24 cellular contexts compared by ENCODE assay signal in genomic region chr13:98315902-98316301, GRCh38.
DNase-seq lines count a peak whose midpoint lies in the region; ATAC-seq and TF ChIP-seq lines count a peak whose summit lies in the region.
"Had no signal": no experiment of that assay in that cellular context is flagged by ENCODE, and none has a peak within 500 bp of the region (broad histone marks: within the 10 kb centered on the region; RNA-seq: fewer than 3 reads in every experiment).

No MANE protein-coding gene starts in this region.

- 0 out of 2 replicates have a peak, but pooled peaks cover 3% of the 10 kb centered on the region for H3K36me3 ChIP-seq in BLaER1
- H3K36me3 ChIP-seq: BE2C, neural progenitor cell, sigmoid colon, stomach, transverse colon had no signal

- intact Hi-C loops in left cardiac atrium (cut with DNase I) = no loop called here

- H3K4me2 ChIP-seq in BLaER1 = peak overlapping the region; percentile 59
- H3K4me2 ChIP-seq: neural progenitor cell had no signal

- H3K4me1 Mint-ChIP-seq in nephron progenitor cell = peaks cover 78% of the 10 kb centered on the region
- H3K4me1 Mint-ChIP-seq: activated CD4-positive, alpha-beta T cell treated with anti-CD3 and anti-CD28 coated beads, Interleukin-2, amount 10 ng/mL, durations not matched to agents 24 days and 14 days had no signal

- H3K27ac Mint-ChIP-seq in nephron progenitor cell = peak overlapping the region; percentile 85
- H3K27ac Mint-ChIP-seq: activated CD4-positive, alpha-beta T cell treated with anti-CD3 and anti-CD28 coated beads, Interleukin-2, amount 10 ng/mL, durations not matched to agents 24 days and 14 days; dendritic cell treated with granulocyte-macrophage colony-stimulating factor and Interleukin-4, amounts not matched to agents 40 ng/mL and 50 ng/mL, for 4 days; neural progenitor cell had no signal

- H3K27me3 Mint-ChIP-seq in nephron progenitor cell (ENCODE audit: low read depth, poor library complexity) = peaks cover 6% of the 10 kb centered on the region
- H3K27me3 Mint-ChIP-seq: activated CD4-positive, alpha-beta T cell treated with anti-CD3 and anti-CD28 coated beads, Interleukin-2, amount 10 ng/mL, durations not matched to agents 24 days and 14 days; dendritic cell treated with granulocyte-macrophage colony-stimulating factor and Interleukin-4, amounts not matched to agents 40 ng/mL and 50 ng/mL, for 4 days had no signal

- no peaks in the 10 kb centered on the region for H4K20me1 ChIP-seq in BLaER1

- H3K4me3 Mint-ChIP-seq in nephron progenitor cell = no peak overlapping the region
- H3K4me3 Mint-ChIP-seq: activated CD4-positive, alpha-beta T cell treated with anti-CD3 and anti-CD28 coated beads, Interleukin-2, amount 10 ng/mL, durations not matched to agents 24 days and 14 days; dendritic cell treated with granulocyte-macrophage colony-stimulating factor and Interleukin-4, amounts not matched to agents 40 ng/mL and 50 ng/mL, for 4 days; neural progenitor cell had no signal

- H3K4me3 ChIP-seq in BLaER1 = no peak overlapping the region
- H3K4me3 ChIP-seq: GM23248, neural progenitor cell, sigmoid colon, stomach, transverse colon had no signal

- peak overlapping the region; percentile 58 for H3K27ac ChIP-seq in BLaER1
- peak overlapping the region; percentile 51 for H3K27ac ChIP-seq in angular gyrus (ENCODE audit: low read depth, low read length)
- H3K27ac ChIP-seq: GM23248, neural progenitor cell, stomach, transverse colon had no signal

- no peaks in the 10 kb centered on the region for H3K27me3 ChIP-seq in BLaER1
- H3K27me3 ChIP-seq: BE2C, neural progenitor cell, sigmoid colon, stomach, transverse colon had no signal

- no peaks in the 10 kb centered on the region for H3K9me3 ChIP-seq in BLaER1
- H3K9me3 ChIP-seq: BE2C, sigmoid colon, stomach, transverse colon had no signal

- no peaks in the 10 kb centered on the region for H3K9me3 Mint-ChIP-seq in nephron progenitor cell
- H3K9me3 Mint-ChIP-seq: activated CD4-positive, alpha-beta T cell treated with anti-CD3 and anti-CD28 coated beads, Interleukin-2, amount 10 ng/mL, durations not matched to agents 24 days and 14 days; neural progenitor cell had no signal

- TF ChIP-seq CTCF in nephron progenitor cell (IDR thresholded peaks at IDR 0.05) (no peak), GM20000 (IDR thresholded peaks at IDR 0.05; ENCODE audit: extremely low read depth, missing control alignments) (no peak)

- H3K36me3 Mint-ChIP-seq in nephron progenitor cell (ENCODE audit: low read depth) = peaks cover 60% of the 10 kb centered on the region

- ATAC-seq in left cardiac atrium (peak; percentile 71 to 83), HG03571 (IDR thresholded peaks at IDR 0.05; ENCODE audit: unreplicated experiment) (no peak), SK-N-SH treated with all-trans-retinoic acid at 6 μM for 48 hours (no peak)
- ATAC-seq: left lobe of liver had no signal

- peaks cover 56% of the 10 kb centered on the region for H3K4me1 ChIP-seq in BLaER1

- peak overlapping the region; percentile 0; the same call in 1 of the 2 replicates for H3K9ac ChIP-seq in BLaER1
- H3K9ac ChIP-seq: GM23248, neural progenitor cell had no signal

- no peak for DNase-seq in left cardiac atrium
- DNase-seq in nephron progenitor cell = no peak
- DNase-seq in stimulated activated CD4-positive, alpha-beta T cell treated with anti-CD3 and anti-CD28 coated beads, Interleukin-4, amount 100 ng/mL, for 1 hour = no peak
- no peak for DNase-seq in GM20000 (ENCODE audit: low spot score)
- DNase-seq: activated CD4-positive, alpha-beta T cell treated with anti-CD3 and anti-CD28 coated beads, Interleukin-2, amount 10 ng/mL, durations not matched to agents 24 days and 14 days; activated naive CD4-positive, alpha-beta T cell treated with Interleukin-2 at 50 U/mL for 16 hours; activated T-cell treated with anti-CD3 and anti-CD28 coated beads, Interleukin-2, amount 50 U/mL, for 48 hours; BE2C; DMS53; head of caudate nucleus; NCI-H1694 treated with DMSO at 0.1 percent for 48 hours; NCI-H69; sigmoid colon; stomach; T-helper 2 cell; transverse colon had no signal

TF ChIP-seq in SK-N-SH treated with all-trans-retinoic acid at 6 μM for 48 hours, 23 proteins besides CTCF, POLR2A, EP300 and RAD21:
- TF ChIP-seq CREB5 (CRISPR knock-in tag; IDR thresholded peaks at IDR 0.05; ENCODE audit: low read depth) (no peak), OSR1 (CRISPR knock-in tag; IDR thresholded peaks at IDR 0.05) (no peak), ARNTL (CRISPR knock-in tag; IDR thresholded peaks at IDR 0.05; ENCODE audit: borderline replicate concordance, low read depth) (no peak), ZFP3 (CRISPR knock-in tag; IDR thresholded peaks at IDR 0.05) (no peak)

Comparison
In these comparisons a context has a peak if more than half of its experiments do, and no peak if none do; other contexts are left out.
1. ATAC-seq: peak in left cardiac atrium (2 of 2); none in HG03571 (single experiment) and SK-N-SH treated with all-trans-retinoic acid at 6 μM for 48 hours (single experiment).